8 cellular contexts compared by ENCODE assay signal in genomic region chr18:8608795-8609673, GRCh38. TPM values are rescaled to one million over a fixed set of nuclear protein-coding genes. Genes with fewer than 3 reads are reported as not detected.
DNase-seq lines count a peak whose midpoint lies in the region; ATAC-seq and TF ChIP-seq lines count a peak whose summit lies in the region.

RAB12 (plus strand) TSS chr18:8609437; CDS start chr18:8609440, 3 bp downstream.

- TF ChIP-seq CTCF in AG09309 (IDR thresholded peaks at IDR 0.05; ENCODE audit: control insufficient read depth, insufficient read depth, low read depth, low read length, missing control alignments), result peak; percentile 19
- peak; percentile 89 for TF ChIP-seq CTCF in liver (IDR thresholded peaks at IDR 0.05; ENCODE audit: low read depth, low read length, missing input control)

- WGBS in liver, result 2% methylated on average over 93 of the region's 98 CpGs

- peaks cover 21% of the 10 kb centered on the region for H3K36me3 Mint-ChIP-seq in dendritic cell treated with granulocyte-macrophage colony-stimulating factor and Interleukin-4, amounts not matched to agents 40 ng/mL and 50 ng/mL, for 4 days (ENCODE audit: low read depth)

- peak within 1 kb of the TSS; percentile 87 for H3K27ac Mint-ChIP-seq in dendritic cell treated with granulocyte-macrophage colony-stimulating factor and Interleukin-4, amounts not matched to agents 40 ng/mL and 50 ng/mL, for 4 days

- H3K9ac ChIP-seq in liver (ENCODE audit: low read depth in 1 of 2, low read length in 2 of 2), result peak within 1 kb of the TSS; percentile 81 to 95

- TF ChIP-seq POLR2A in GM19099 (IDR thresholded peaks at IDR 0.05; ENCODE audit: extremely low read depth, insufficient read length, low read depth), result peak; percentile 85

- peak; percentile 56 for ATAC-seq in HG03442 (IDR thresholded peaks at IDR 0.05; ENCODE audit: unreplicated experiment)

- peaks cover 8% of the 10 kb centered on the region for H3K27me3 Mint-ChIP-seq in dendritic cell treated with granulocyte-macrophage colony-stimulating factor and Interleukin-4, amounts not matched to agents 40 ng/mL and 50 ng/mL, for 4 days

- no peaks in the 10 kb centered on the region for H3K9me3 ChIP-seq in liver (ENCODE audit: control insufficient read depth in 4 of 4, low read length in 3 of 4)

- no peaks in the 10 kb centered on the region for H3K36me3 ChIP-seq in liver (ENCODE audit: control insufficient read depth in 4 of 4, insufficient read depth in 3 of 4, low read depth in 1 of 4, low read length in 3 of 4)

- H3K9me3 Mint-ChIP-seq in dendritic cell treated with granulocyte-macrophage colony-stimulating factor and Interleukin-4, amounts not matched to agents 40 ng/mL and 50 ng/mL, for 4 days, result no peaks in the 10 kb centered on the region

- intact Hi-C loops in dendritic cell treated with granulocyte-macrophage colony-stimulating factor and Interleukin-4, amounts not matched to agents 40 ng/mL and 50 ng/mL, for 4 days (cut with micrococcal nuclease), result loop anchor here (10.0 kb wide), 1 partner anchor 84 kb away; no protein-coding TSS in a partner anchor

- H3K27ac ChIP-seq in liver (ENCODE audit: low read depth in 1 of 2, low read length in 2 of 2), result peak within 1 kb of the TSS; percentile 86 to 88

- DNase-seq in AG09309 (ENCODE audit: low read depth) (peak; percentile 52), NCI-H526 (lab: John Stamatoyannopoulos, UW) (peak; percentile 14 to 85)
- peak; percentile 85 for DNase-seq in activated CD4-positive, alpha-beta T cell treated with anti-CD3 and anti-CD28 coated beads, Interleukin-2, amount 50 U/mL, for 1 hour
- DNase-seq in stimulated activated CD4-positive, alpha-beta T cell treated with anti-CD3 and anti-CD28 coated beads, Interleukin-4, amount 100 ng/mL, for 1 hour, result peak; percentile 88

- no peak for TF ChIP-seq RAD21 in liver (IDR thresholded peaks at IDR 0.05)

- H3K27me3 ChIP-seq in liver (ENCODE audit: control insufficient read depth in 4 of 4, insufficient read depth in 4 of 4, low read length in 3 of 4), result no peaks in the 10 kb centered on the region

- H3K4me3 ChIP-seq in AG09309 (ENCODE audit: control insufficient read depth, low read depth, low read length) (peak within 1 kb of the TSS; percentile 92), liver (ENCODE audit: low read depth in 1 of 3, low read length in 3 of 3) (peak within 1 kb of the TSS; percentile 56 to 99 (median 95))

- peak within 1 kb of the TSS; percentile 84 for H3K4me3 Mint-ChIP-seq in dendritic cell treated with granulocyte-macrophage colony-stimulating factor and Interleukin-4, amounts not matched to agents 40 ng/mL and 50 ng/mL, for 4 days

- peaks cover 2 to 31% (median 20%) of the 10 kb centered on the region in 4 donors for H3K4me1 ChIP-seq in liver (ENCODE audit: control insufficient read depth in 4 of 4, insufficient read depth in 4 of 4, low read length in 3 of 4)

- peaks cover 39% of the 10 kb centered on the region for H3K4me1 Mint-ChIP-seq in dendritic cell treated with granulocyte-macrophage colony-stimulating factor and Interleukin-4, amounts not matched to agents 40 ng/mL and 50 ng/mL, for 4 days (ENCODE audit: low read depth)

TF ChIP-seq in liver, 16 proteins besides CTCF, POLR2A, EP300 and RAD21:
- TF ChIP-seq HNF4A (conservative IDR thresholded peaks at IDR 0.05) (peak in 1 of 2 donors; percentile 2), GABPA (IDR thresholded peaks at IDR 0.05 in 1 of 2, conservative IDR thresholded peaks at IDR 0.05 in 1 of 2) (peak in 1 of 2 donors; percentile 67), NR2F2 (IDR thresholded peaks at IDR 0.05) (peak; percentile 1), YY1 (IDR thresholded peaks at IDR 0.05) (peak; percentile 10), JUND (IDR thresholded peaks at IDR 0.05) (no peak), EGR1 (IDR thresholded peaks at IDR 0.05; ENCODE audit: low read depth in 2 of 2) (peak; percentile 75 to 82), HNF4G (IDR thresholded peaks at IDR 0.05) (no peak)

RNA-seq across cellular contexts. Expression of gene RAB12, which starts in this region (rescaled TPM):
- 10 to 100 TPM; 16.5 to 25.9 TPM for total RNA-seq in liver
- 10 to 100 TPM in 1 of 2 donors, 1 to 10 TPM in 1; 5.0 to 13.3 TPM for polyA plus RNA-seq in liver

Comparison
In these comparisons a context has a peak if more than half of its experiments do, and no peak if none do; other contexts are left out.
1. Peak in every context shown above with its lines: DNase-seq, ATAC-seq, H3K4me3 ChIP-seq and H3K27ac ChIP-seq.